ENCODE assay signal across 7 cellular contexts in the genomic region with DNA sequence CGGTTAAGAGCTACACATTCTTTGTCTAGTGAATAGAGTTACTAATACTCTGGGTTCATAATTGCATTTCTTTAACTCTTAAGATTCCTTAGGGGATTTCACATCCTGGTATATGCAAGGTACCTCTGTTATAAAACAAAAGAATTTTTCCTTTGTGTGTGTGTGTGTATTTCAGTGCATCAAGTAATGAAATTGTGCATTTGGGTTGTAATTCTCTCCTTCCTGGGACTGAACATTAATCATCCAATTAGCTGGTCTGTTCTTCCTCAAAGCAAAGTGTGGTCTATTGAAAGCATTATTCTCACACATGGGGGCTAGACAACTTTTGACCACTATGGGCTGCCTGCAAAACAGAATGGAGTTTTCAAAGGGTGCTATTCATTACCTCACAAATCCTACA.
"Had no signal": no experiment of that assay in that cellular context is flagged by ENCODE, and none has a peak within 500 bp of the region (broad histone marks: within the 10 kb centered on the region; RNA-seq: fewer than 3 reads in every experiment).

No MANE protein-coding gene starts in this region.

- DNase-seq: GM23248, GOT3, H9, HFFc6, IMR-90 had no signal

- H3K9me3 Mint-ChIP-seq: H9 had no signal

- H3K9ac ChIP-seq: GM23248 had no signal

- H3K4me3 ChIP-seq: GM23248, K562 had no signal

- H2AFZ ChIP-seq: GM23248 had no signal

- H3K4me3 Mint-ChIP-seq: H9, HFFc6 had no signal

- ATAC-seq: HCT116, K562 had no signal

- H3K27ac ChIP-seq: GM23248 had no signal

- H3K27ac Mint-ChIP-seq: HFFc6 had no signal
